Comparison of ENCODE assay signal across 25 cellular contexts in genomic region chr7:33579561-33579960, GRCh38.
"Had no signal": no experiment of that assay in that cellular context is flagged by ENCODE, and none has a peak within 500 bp of the region (broad histone marks: within the 10 kb centered on the region; RNA-seq: fewer than 3 reads in every experiment).

No MANE protein-coding gene starts in this region.

- H3K9me3 ChIP-seq: right atrium auricular region, right lobe of liver, stomach, testis, thyroid gland, transverse colon, upper lobe of left lung had no signal

- H3K4me1 Mint-ChIP-seq: naive B cell; natural killer cell; stimulated activated naive B cell treated with anti-CD40 and anti-IgM and Interleukin-4, amounts not matched to agents 10 μg/mL and 1 μg/mL and 100 μg/mL, for 72 hours had no signal

- H3K9ac ChIP-seq: parathyroid adenoma had no signal

- H3K27ac Mint-ChIP-seq: natural killer cell; stimulated activated naive B cell treated with anti-CD40 and anti-IgM and Interleukin-4, amounts not matched to agents 10 μg/mL and 1 μg/mL and 100 μg/mL, for 72 hours had no signal

- ATAC-seq: left cardiac atrium; left lobe of liver; natural killer cell; right lobe of liver; stimulated activated naive B cell treated with anti-CD40 and anti-IgM and Interleukin-4, amounts not matched to agents 10 μg/mL and 1 μg/mL and 100 μg/mL, for 72 hours; stimulated activated naive CD8-positive, alpha-beta T cell treated with anti-CD3 and anti-CD28 coated beads, Interleukin-15, Interleukin-2, amounts not matched to agents 100 U/mL and 50 U/mL, for 24 hours had no signal

- H3K79me2 ChIP-seq: parathyroid adenoma had no signal

- H3K9me3 Mint-ChIP-seq: natural killer cell had no signal

- H3K27ac ChIP-seq: parathyroid adenoma, right atrium auricular region, right lobe of liver, skin epidermis, stomach, testis, thyroid gland, transverse colon had no signal

- H2AFZ ChIP-seq: parathyroid adenoma had no signal

- H3K4me3 ChIP-seq: right atrium auricular region, right lobe of liver, skin epidermis, stomach, testis, thyroid gland, transverse colon, upper lobe of left lung had no signal

- H3K4me3 Mint-ChIP-seq: naive B cell; natural killer cell; neural crest cell; stimulated activated naive B cell treated with anti-CD40 and anti-IgM and Interleukin-4, amounts not matched to agents 10 μg/mL and 1 μg/mL and 100 μg/mL, for 72 hours had no signal

- DNase-seq: head of caudate nucleus; hippocampal formation; kidney glomerular epithelial cell; left cardiac atrium; mesenchymal stem cell; naive B cell; natural killer cell; nucleus accumbens; right lobe of liver; stimulated activated CD4-positive, alpha-beta T cell treated with anti-CD3 and anti-CD28 coated beads, Interleukin-12 subunit alpha, Interleukin-12 subunit beta, amount 100 ng/mL, for 4 hours; stimulated activated CD4-positive, alpha-beta T cell treated with anti-CD3 and anti-CD28 coated beads, Interleukin-15, amount 100 ng/mL, for 24 hours; stimulated activated CD4-positive, alpha-beta T cell treated with anti-CD3 and anti-CD28 coated beads, Interleukin-2, amount 100 ng/mL, for 24 hours; stimulated activated CD4-positive, alpha-beta T cell treated with anti-CD3 and anti-CD28 coated beads, Interleukin-4, amount 100 ng/mL, for 1 hour; stimulated activated naive B cell treated with anti-CD40 and anti-IgM and Interleukin-4, amounts not matched to agents 10 μg/mL and 1 μg/mL and 100 μg/mL, for 72 hours; stimulated activated naive CD8-positive, alpha-beta T cell treated with anti-CD3 and anti-CD28 coated beads, Interleukin-15, Interleukin-2, amounts not matched to agents 100 U/mL and 50 U/mL, for 24 hours; stomach; testis; thyroid gland; transverse colon; upper lobe of left lung had no signal

- H3K27me3 Mint-ChIP-seq: naive B cell; stimulated activated naive B cell treated with anti-CD40 and anti-IgM and Interleukin-4, amounts not matched to agents 10 μg/mL and 1 μg/mL and 100 μg/mL, for 72 hours had no signal

- H3K27me3 ChIP-seq: right atrium auricular region, right lobe of liver, stomach, testis, thyroid gland, transverse colon, upper lobe of left lung had no signal

- H3K36me3 ChIP-seq: right atrium auricular region, right lobe of liver, stomach, thyroid gland, transverse colon, upper lobe of left lung had no signal

- H3K4me1 ChIP-seq: parathyroid adenoma, right atrium auricular region, right lobe of liver, stomach, testis, thyroid gland, transverse colon, upper lobe of left lung had no signal
